ENCODE assay signal across 24 cellular contexts in the genomic region with DNA sequence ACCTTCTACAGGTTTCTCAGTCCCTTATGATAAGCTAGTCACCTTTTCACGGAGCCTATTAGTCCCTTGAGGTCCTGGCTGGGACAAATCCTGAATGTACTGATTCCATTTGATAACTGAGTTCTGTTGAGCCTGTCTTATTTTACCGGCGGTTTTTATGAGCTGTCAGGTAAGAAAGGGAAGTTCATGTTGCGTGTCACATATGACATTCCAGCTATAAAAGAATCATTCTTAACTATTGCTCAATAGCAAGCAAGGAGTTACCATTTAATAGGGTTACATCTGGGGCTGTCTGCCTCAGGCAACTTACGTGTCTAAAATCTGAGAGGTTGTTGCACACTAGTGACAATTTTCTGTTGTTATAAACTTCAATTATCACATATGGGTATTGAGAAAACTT.
"Had no signal": no experiment of that assay in that cellular context is flagged by ENCODE, and none has a peak within 500 bp of the region (broad histone marks: within the 10 kb centered on the region; RNA-seq: fewer than 3 reads in every experiment).

No MANE protein-coding gene starts in this region.

- H3K4me3 Mint-ChIP-seq: mesothelial cell of epicardium; naive thymus-derived CD4-positive, alpha-beta T cell; natural killer cell treated with Interleukin-12 subunit alpha and Interleukin-12 subunit beta and Interleukin-15 and Interleukin-18, amount 100 ng/mL, for 72 hours; neural crest cell; stimulated activated naive B cell treated with anti-CD40 and anti-IgM and Interleukin-4, amounts not matched to agents 10 μg/mL and 1 μg/mL and 100 μg/mL, for 72 hours had no signal

- H3K9me3 Mint-ChIP-seq: natural killer cell treated with Interleukin-12 subunit alpha and Interleukin-12 subunit beta and Interleukin-15 and Interleukin-18, amount 100 ng/mL, for 72 hours had no signal

- H3K4me1 ChIP-seq: left ventricle myocardium inferior, parathyroid adenoma, right atrium auricular region, stomach, testis, tibial artery, upper lobe of right lung had no signal

- H3K27me3 ChIP-seq: hepatocyte, right atrium auricular region, stomach, testis, tibial artery, upper lobe of right lung had no signal

- H3K9me3 ChIP-seq: right atrium auricular region, testis, tibial artery, upper lobe of right lung had no signal

- DNase-seq: islet precursor cell; left ventricle myocardium inferior; mesendoderm; naive thymus-derived CD4-positive, alpha-beta T cell; nucleus accumbens; stimulated activated CD4-positive, alpha-beta T cell treated with anti-CD3 and anti-CD28 coated beads, Interleukin-12 subunit alpha, Interleukin-12 subunit beta, amount 100 ng/mL, for 4 hours; stimulated activated CD4-positive, alpha-beta T cell treated with anti-CD3 and anti-CD28 coated beads, Interleukin-15, amount 100 ng/mL, for 24 hours; stimulated activated CD4-positive, alpha-beta T cell treated with anti-CD3 and anti-CD28 coated beads, Interleukin-2, amount 100 ng/mL, for 24 hours; stimulated activated CD4-positive, alpha-beta T cell treated with anti-CD3 and anti-CD28 coated beads, Interleukin-4, amount 100 ng/mL, for 1 hour; stimulated activated naive B cell treated with anti-CD40 and anti-IgM and Interleukin-4, amounts not matched to agents 10 μg/mL and 1 μg/mL and 100 μg/mL, for 72 hours; stimulated activated naive CD8-positive, alpha-beta T cell treated with anti-CD3 and anti-CD28 coated beads, Interleukin-15, Interleukin-2, amounts not matched to agents 100 U/mL and 50 U/mL, for 24 hours; stomach; testis; tibial artery; trophoblast cell; upper lobe of right lung had no signal

- H3K4me1 Mint-ChIP-seq: mesothelial cell of epicardium; naive thymus-derived CD4-positive, alpha-beta T cell; neural crest cell; stimulated activated naive B cell treated with anti-CD40 and anti-IgM and Interleukin-4, amounts not matched to agents 10 μg/mL and 1 μg/mL and 100 μg/mL, for 72 hours had no signal

- H3K27ac Mint-ChIP-seq: mesothelial cell of epicardium; naive thymus-derived CD4-positive, alpha-beta T cell; natural killer cell treated with Interleukin-12 subunit alpha and Interleukin-12 subunit beta and Interleukin-15 and Interleukin-18, amount 100 ng/mL, for 72 hours; stimulated activated naive B cell treated with anti-CD40 and anti-IgM and Interleukin-4, amounts not matched to agents 10 μg/mL and 1 μg/mL and 100 μg/mL, for 72 hours had no signal

- H3K27me3 Mint-ChIP-seq: naive thymus-derived CD4-positive, alpha-beta T cell; natural killer cell treated with Interleukin-12 subunit alpha and Interleukin-12 subunit beta and Interleukin-15 and Interleukin-18, amount 100 ng/mL, for 72 hours; stimulated activated naive B cell treated with anti-CD40 and anti-IgM and Interleukin-4, amounts not matched to agents 10 μg/mL and 1 μg/mL and 100 μg/mL, for 72 hours had no signal

- H3K27ac ChIP-seq: hepatocyte, left ventricle myocardium inferior, parathyroid adenoma, right atrium auricular region, skin epidermis, stomach, testis, tibial artery, upper lobe of right lung had no signal

- H3K36me3 Mint-ChIP-seq: mesothelial cell of epicardium; naive thymus-derived CD4-positive, alpha-beta T cell; stimulated activated naive B cell treated with anti-CD40 and anti-IgM and Interleukin-4, amounts not matched to agents 10 μg/mL and 1 μg/mL and 100 μg/mL, for 72 hours had no signal

- H3K36me3 ChIP-seq: left ventricle myocardium inferior, right atrium auricular region, stomach, tibial artery, upper lobe of right lung had no signal

- H3K4me3 ChIP-seq: hepatocyte, left ventricle myocardium inferior, lung, right atrium auricular region, skin epidermis, stomach, testis, tibial artery, upper lobe of right lung had no signal
